Comparison of ENCODE assay signal across 27 cellular contexts in genomic region chr13:79806821-79807220, GRCh38.
A peak's percentile ranks its signal among the peaks of the same experiment; 100 is the strongest.
DNase-seq lines count a peak whose midpoint lies in the region; ATAC-seq and TF ChIP-seq lines count a peak whose summit lies in the region.
"Had no signal": no experiment of that assay in that cellular context is flagged by ENCODE, and none has a peak within 500 bp of the region (broad histone marks: within the 10 kb centered on the region; RNA-seq: fewer than 3 reads in every experiment).

No MANE protein-coding gene starts in this region.

- DNase-seq in SK-MEL-5 (ENCODE audit: low read depth, low spot score), result peak; percentile 28
- no peak for DNase-seq in glutamatergic neuron
- DNase-seq in retinal pigment epithelial cell (ENCODE audit: low read depth), result no peak
- DNase-seq in Calu3, result no peak
- no peak for DNase-seq in HT-29 (ENCODE audit: low spot score)
- DNase-seq: CD8-positive, alpha-beta memory T cell; DMS153; GM23248; H7; MM.1S; NCI-H1092; NCI-H1417 treated with DMSO at 0.1 percent for 48 hours; NCI-H1694 treated with DMSO at 0.1 percent for 48 hours; NCI-H2081; NCI-H2227 treated with DMSO at 0.1 percent for 48 hours; NCI-H510A; NCI-H748 treated with DMSO at 0.1 percent for 48 hours; NK-92 treated with Interleukin-12 subunit alpha and Interleukin-12 subunit beta, amount 100 ng/mL, for 24 hours; SJCRH30 had no signal

- H3K27ac ChIP-seq in HUES48 (ENCODE audit: low read depth, low read length), result peak overlapping the region; percentile 14
- H3K27ac ChIP-seq: C4-2B, GM23248, KMS-11, SJCRH30 had no signal

- H3K36me3 ChIP-seq in HUES48 (ENCODE audit: control insufficient read depth, insufficient read depth, low read length), result no peaks in the 10 kb centered on the region
- H3K36me3 ChIP-seq: SJCRH30 had no signal

- no peak overlapping the region for H3K4me3 Mint-ChIP-seq in glutamatergic neuron (ENCODE audit: unreplicated experiment)
- H3K4me3 Mint-ChIP-seq in Calu3 (ENCODE audit: low read depth, unreplicated experiment), result no peak overlapping the region
- H3K4me3 Mint-ChIP-seq: B cell; CD8-positive, alpha-beta memory T cell had no signal

- H3K27me3 Mint-ChIP-seq in glutamatergic neuron (ENCODE audit: unreplicated experiment), result peaks cover 2% of the 10 kb centered on the region
- no peaks in the 10 kb centered on the region for H3K27me3 Mint-ChIP-seq in Calu3 (ENCODE audit: unreplicated experiment)
- H3K27me3 Mint-ChIP-seq: B cell had no signal

- no TSS peak for BruUV-seq in Calu3 (replicated peaks; lab: Mats Ljungman, UMichigan)

- peaks cover 43% of the 10 kb centered on the region for H3K4me1 Mint-ChIP-seq in glutamatergic neuron (ENCODE audit: low read depth, unreplicated experiment)
- H3K4me1 Mint-ChIP-seq in Calu3 (ENCODE audit: low read depth, unreplicated experiment), result peaks cover 2% of the 10 kb centered on the region
- H3K4me1 Mint-ChIP-seq: CD8-positive, alpha-beta memory T cell had no signal

- in situ Hi-C loops in SK-MEL-5 (cut with HindIII; ENCODE audit: low pct_unique_long_range_greater_than_20kb, low sequenced_read_pairs), result no loop called here

- H3K27ac Mint-ChIP-seq in glutamatergic neuron (ENCODE audit: unreplicated experiment) (peak overlapping the region; percentile 34), Calu3 (ENCODE audit: unreplicated experiment) (no peak overlapping the region)
- H3K27ac Mint-ChIP-seq: B cell; CD8-positive, alpha-beta memory T cell; IgD-negative memory B cell had no signal

- TF ChIP-seq CTCF in glutamatergic neuron (IDR thresholded peaks at IDR 0.05; ENCODE audit: partially characterized antibody, unreplicated experiment) (no peak), retinal pigment epithelial cell (conservative IDR thresholded peaks at IDR 0.05; ENCODE audit: low read depth, low read length) (peak; percentile 35), Calu3 (IDR thresholded peaks at IDR 0.05; ENCODE audit: unreplicated experiment) (no peak)

- no peaks in the 10 kb centered on the region for H3K27me3 ChIP-seq in HUES48 (ENCODE audit: control insufficient read depth, insufficient read depth, low read length)
- H3K27me3 ChIP-seq: SJCRH30 had no signal

- H3K4me1 ChIP-seq in HUES48 (ENCODE audit: control insufficient read depth, insufficient read depth, low read length), result peaks cover 51% of the 10 kb centered on the region

- H3K9me3 Mint-ChIP-seq in glutamatergic neuron (ENCODE audit: unreplicated experiment), result peaks cover 3% of the 10 kb centered on the region
- no peaks in the 10 kb centered on the region for H3K9me3 Mint-ChIP-seq in Calu3 (ENCODE audit: low read depth, unreplicated experiment)

- CTCF ChIA-PET in Calu3 (lab: Charles Lee), result no interaction called here

- intact Hi-C loops in Calu3 (cut with micrococcal nuclease; ENCODE audit: unreplicated experiment), result no loop called here

- no peak overlapping the region for H3K9ac ChIP-seq in HUES48 (ENCODE audit: low read depth, low read length)
- H3K9ac ChIP-seq: GM23248, KMS-11 had no signal

- ATAC-seq in GM18868 (IDR thresholded peaks at IDR 0.05; ENCODE audit: unreplicated experiment), result no peak
- ATAC-seq: PC-3, Right ventricle myocardium inferior had no signal

- H3K36me3 Mint-ChIP-seq in glutamatergic neuron (ENCODE audit: unreplicated experiment) (no peaks in the 10 kb centered on the region), Calu3 (ENCODE audit: insufficient read depth, unreplicated experiment) (no peaks in the 10 kb centered on the region)
- H3K36me3 Mint-ChIP-seq: CD8-positive, alpha-beta memory T cell; IgD-negative memory B cell had no signal

- no peak overlapping the region for H3K4me3 ChIP-seq in HUES48 (ENCODE audit: low read depth, low read length)
- H3K4me3 ChIP-seq in retinal pigment epithelial cell (ENCODE audit: low read length), result no peak overlapping the region
- H3K4me3 ChIP-seq: GM23248, SJCRH30 had no signal

- H3K9me3 ChIP-seq in HUES48 (ENCODE audit: control insufficient read depth, insufficient read depth, low read length), result no peaks in the 10 kb centered on the region
- H3K9me3 ChIP-seq: SJCRH30 had no signal
